Comparison of ENCODE assay signal across 11 cellular contexts in genomic region chr3:4738737-4739274, GRCh38.
DNase-seq lines count a peak whose midpoint lies in the region; ATAC-seq and TF ChIP-seq lines count a peak whose summit lies in the region.
"Had no signal": no experiment of that assay in that cellular context is flagged by ENCODE, and none has a peak within 500 bp of the region (broad histone marks: within the 10 kb centered on the region; RNA-seq: fewer than 3 reads in every experiment).

No MANE protein-coding gene starts in this region.

- peaks cover 0 to 3% of the 10 kb centered on the region in 2 donors for H3K36me3 ChIP-seq in aorta (ENCODE audit: control insufficient read depth in 1 of 2, insufficient read depth in 2 of 2, low read length in 1 of 2)
- no peaks in the 10 kb centered on the region for H3K36me3 ChIP-seq in uterus
- H3K36me3 ChIP-seq: cardiac muscle cell had no signal

- H3K9me3 Mint-ChIP-seq in activated T-helper 1 cell treated with anti-CD3 and anti-CD28 coated beads, Interleukin-12 subunit alpha, Interleukin-12 subunit beta, Interleukin-2, Interleukin-4 antibody, amounts not matched to agents 30 ng/mL and 10 ng/mL and 1 ng/mL, durations not matched to agents 14 hours and 24 hours and 36 hours = peaks cover 14% of the 10 kb centered on the region
- no peaks in the 10 kb centered on the region for H3K9me3 Mint-ChIP-seq in nephron progenitor cell

- H3K27me3 ChIP-seq in aorta (ENCODE audit: control insufficient read depth in 1 of 2, insufficient read depth in 2 of 2, low read length in 1 of 2) (no peaks in the 10 kb centered on the region), uterus (no peaks in the 10 kb centered on the region)
- H3K27me3 ChIP-seq: cardiac muscle cell had no signal

- 93 to 95% methylated on average over 9 of the region's 9 CpGs for WGBS in aorta, 2 donors

- peaks cover 90% of the 10 kb centered on the region for H3K4me1 Mint-ChIP-seq in activated T-helper 1 cell treated with anti-CD3 and anti-CD28 coated beads, Interleukin-12 subunit alpha, Interleukin-12 subunit beta, Interleukin-2, Interleukin-4 antibody, amounts not matched to agents 30 ng/mL and 10 ng/mL and 1 ng/mL, durations not matched to agents 14 hours and 24 hours and 36 hours (ENCODE audit: low read depth)
- peaks cover 23% of the 10 kb centered on the region for H3K4me1 Mint-ChIP-seq in nephron progenitor cell

- intact Hi-C loops in activated T-helper 1 cell treated with anti-CD3 and anti-CD28 coated beads, Interleukin-12 subunit alpha, Interleukin-12 subunit beta, Interleukin-2, Interleukin-4 antibody, amounts not matched to agents 30 ng/mL and 10 ng/mL and 1 ng/mL, durations not matched to agents 14 hours and 24 hours and 36 hours (cut with micrococcal nuclease) = no loop called here
- intact Hi-C loops in aorta (cut with DNase I) = no loop called here
- intact Hi-C loops in uterus (cut with DNase I; ENCODE audit: low total_unique reads) = no loop called here

- no peaks in the 10 kb centered on the region for H3K27me3 Mint-ChIP-seq in activated T-helper 1 cell treated with anti-CD3 and anti-CD28 coated beads, Interleukin-12 subunit alpha, Interleukin-12 subunit beta, Interleukin-2, Interleukin-4 antibody, amounts not matched to agents 30 ng/mL and 10 ng/mL and 1 ng/mL, durations not matched to agents 14 hours and 24 hours and 36 hours (ENCODE audit: insufficient read depth)
- H3K27me3 Mint-ChIP-seq in nephron progenitor cell (ENCODE audit: low read depth, poor library complexity) = no peaks in the 10 kb centered on the region

- ATAC-seq in GM18907 (IDR thresholded peaks at IDR 0.05; ENCODE audit: unreplicated experiment) (peak; percentile 70), HG03108 (IDR thresholded peaks at IDR 0.05; ENCODE audit: unreplicated experiment) (peak; percentile 86), aorta (ENCODE audit: low FRiP score) (no peak)

- H3K27ac Mint-ChIP-seq in activated T-helper 1 cell treated with anti-CD3 and anti-CD28 coated beads, Interleukin-12 subunit alpha, Interleukin-12 subunit beta, Interleukin-2, Interleukin-4 antibody, amounts not matched to agents 30 ng/mL and 10 ng/mL and 1 ng/mL, durations not matched to agents 14 hours and 24 hours and 36 hours = peak overlapping the region; percentile 85
- H3K27ac Mint-ChIP-seq in nephron progenitor cell = peak overlapping the region; percentile 93

- H3K4me1 ChIP-seq in aorta (ENCODE audit: control insufficient read depth in 1 of 2, insufficient read depth in 2 of 2, low read length in 2 of 2) (peaks cover 0 to 5% of the 10 kb centered on the region in 2 donors), uterus (peaks cover 0 to 5% of the 10 kb centered on the region in 2 donors)

- no peak for TF ChIP-seq CTCF in nephron progenitor cell (IDR thresholded peaks at IDR 0.05)
- TF ChIP-seq CTCF in uterus (IDR thresholded peaks at IDR 0.05) = no peak

- no peak for TF ChIP-seq POLR2A in uterus (IDR thresholded peaks at IDR 0.05)

- H3K4me3 Mint-ChIP-seq in activated T-helper 1 cell treated with anti-CD3 and anti-CD28 coated beads, Interleukin-12 subunit alpha, Interleukin-12 subunit beta, Interleukin-2, Interleukin-4 antibody, amounts not matched to agents 30 ng/mL and 10 ng/mL and 1 ng/mL, durations not matched to agents 14 hours and 24 hours and 36 hours = peak overlapping the region; percentile 3
- H3K4me3 Mint-ChIP-seq in nephron progenitor cell = no peak overlapping the region

- H3K36me3 Mint-ChIP-seq in activated T-helper 1 cell treated with anti-CD3 and anti-CD28 coated beads, Interleukin-12 subunit alpha, Interleukin-12 subunit beta, Interleukin-2, Interleukin-4 antibody, amounts not matched to agents 30 ng/mL and 10 ng/mL and 1 ng/mL, durations not matched to agents 14 hours and 24 hours and 36 hours (ENCODE audit: low read depth) = peaks cover 61% of the 10 kb centered on the region
- peaks cover 87% of the 10 kb centered on the region for H3K36me3 Mint-ChIP-seq in nephron progenitor cell (ENCODE audit: low read depth)

- no peak overlapping the region for H3K27ac ChIP-seq in aorta (ENCODE audit: low read depth in 1 of 2, low read length in 2 of 2)
- H3K27ac ChIP-seq in uterus = peak overlapping the region in 1 of 2 donors; percentile 94
- H3K27ac ChIP-seq: cardiac muscle cell, KMS-11 had no signal

- H3K9me3 ChIP-seq in aorta (ENCODE audit: control insufficient read depth, low read length) (no peaks in the 10 kb centered on the region), uterus (no peaks in the 10 kb centered on the region)
- H3K9me3 ChIP-seq: thoracic aorta had no signal

- no peak for DNase-seq in activated T-helper 1 cell treated with anti-CD3 and anti-CD28 coated beads, Interleukin-12 subunit alpha, Interleukin-12 subunit beta, Interleukin-2, Interleukin-4 antibody, amounts not matched to agents 30 ng/mL and 10 ng/mL and 1 ng/mL, durations not matched to agents 14 hours and 24 hours and 36 hours (ENCODE audit: low spot score)
- no peak for DNase-seq in nephron progenitor cell
- no peak for DNase-seq in amniotic stem cell (lab: John Stamatoyannopoulos, UW)
- no peak for DNase-seq in aorta
- DNase-seq in stimulated activated CD4-positive, alpha-beta T cell treated with anti-CD3 and anti-CD28 coated beads, Interleukin-2, amount 100 ng/mL, for 48 hours = no peak
- DNase-seq in uterus = no peak

- H3K4me3 ChIP-seq in aorta (ENCODE audit: low read length in 2 of 2) = no peak overlapping the region
- no peak overlapping the region for H3K4me3 ChIP-seq in uterus
- H3K4me3 ChIP-seq: cardiac muscle cell, thoracic aorta had no signal
